In the genomic region with DNA sequence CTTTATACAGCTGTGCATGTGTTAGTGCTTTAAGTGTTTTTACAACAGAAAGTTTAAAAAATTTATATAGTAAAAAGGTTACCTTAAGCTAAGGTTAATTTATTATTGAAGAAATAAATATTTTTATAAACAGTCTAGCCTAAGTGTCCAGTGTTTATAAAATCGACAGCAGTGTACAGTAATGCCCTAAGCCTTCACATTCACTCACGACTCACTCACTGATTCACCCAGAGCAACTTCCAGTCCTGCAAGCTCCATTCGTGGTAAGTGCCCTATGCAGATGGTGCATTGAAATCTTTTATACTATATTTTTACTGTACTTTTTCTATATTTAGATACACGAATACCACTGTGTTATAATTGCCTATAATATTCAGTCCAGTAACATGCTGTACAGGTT, we compare ENCODE assay signal across 19 cellular contexts.
DNase-seq lines count a peak whose midpoint lies in the region; ATAC-seq, FAIRE-seq and TF ChIP-seq lines count a peak whose summit lies in the region.
"Had no signal": no experiment of that assay in that cellular context is flagged by ENCODE, and none has a peak within 500 bp of the region (broad histone marks: within the 10 kb centered on the region; RNA-seq: fewer than 3 reads in every experiment).

No MANE protein-coding gene starts in this region.

- H4K20me1 ChIP-seq in HCT116 (ENCODE audit: insufficient read depth), result no peaks in the 10 kb centered on the region

- H3K27me3 Mint-ChIP-seq in nephron progenitor cell (ENCODE audit: low read depth, poor library complexity), result no peaks in the 10 kb centered on the region
- peaks cover 12% of the 10 kb centered on the region for H3K27me3 Mint-ChIP-seq in activated CD4-positive, alpha-beta T cell treated with anti-CD3 and anti-CD28 coated beads, Interleukin-2, amount 10 ng/mL, durations not matched to agents 7 days and 5 days

- intact Hi-C loops in HCT116 (cut with micrococcal nuclease) (no loop called here), esophagus muscularis mucosa (cut with DNase I) (no loop called here)

- TF ChIP-seq CTCF in HCT116 (IDR thresholded peaks at IDR 0.05 in 2 of 3, conservative IDR thresholded peaks at IDR 0.05 in 1 of 3; ENCODE audit: borderline replicate concordance in 1 of 3, insufficient read depth in 1 of 3, low read depth in 2 of 3, low read length in 2 of 3), result no peak
- no peak for TF ChIP-seq CTCF in esophagus muscularis mucosa (IDR thresholded peaks at IDR 0.05)
- no peak for TF ChIP-seq CTCF in nephron progenitor cell (IDR thresholded peaks at IDR 0.05)

- H2AK5ac ChIP-seq in neuronal stem cell (ENCODE audit: low read depth, low read length), result no peak overlapping the region

- peaks cover 8 to 17% of the 10 kb centered on the region in 2 experiments for H3K4me1 ChIP-seq in HCT116 (ENCODE audit: control insufficient read depth in 1 of 2, insufficient read depth in 2 of 2, low read length in 2 of 2)
- peaks cover 0 to 31% (median 19%) of the 10 kb centered on the region in 4 donors for H3K4me1 ChIP-seq in esophagus muscularis mucosa
- H3K4me1 ChIP-seq in neuronal stem cell (ENCODE audit: control insufficient read depth in 2 of 2, insufficient read depth in 1 of 2, low read depth in 1 of 2, low read length in 2 of 2), result peaks cover 2 to 5% of the 10 kb centered on the region in 2 donors

- H2AFZ ChIP-seq in HCT116 (ENCODE audit: low read depth, low read length, poor library complexity, severe bottlenecking), result no peak overlapping the region
- no peak overlapping the region for H2AFZ ChIP-seq in neuronal stem cell (ENCODE audit: low read length)

- no peak overlapping the region for H4K8ac ChIP-seq in neuronal stem cell (ENCODE audit: low read depth, low read length)

- peak overlapping the region; percentile 31; the same call in 1 of the 2 replicates for H3K4me2 ChIP-seq in HCT116 (ENCODE audit: low read length)
- no peak overlapping the region for H3K4me2 ChIP-seq in neuronal stem cell (ENCODE audit: insufficient read depth, low read length, poor library complexity, severe bottlenecking)

- no peak overlapping the region for H3K4me3 ChIP-seq in HCT116 (replicated peaks in 1 of 2; ENCODE audit: low read depth in 1 of 2, low read length in 2 of 2)
- H3K4me3 ChIP-seq in esophagus muscularis mucosa, result no peak overlapping the region
- no peak overlapping the region for H3K4me3 ChIP-seq in neuronal stem cell (ENCODE audit: low read length in 2 of 2)

- H3K23ac ChIP-seq in neuronal stem cell (ENCODE audit: low read depth, low read length, poor library complexity), result no peak overlapping the region

- WGBS in esophagus muscularis mucosa, result 32% methylated on average over 4 of the region's 4 CpGs
- WGBS in neuronal stem cell (ENCODE audit: extremely low coverage in 2 of 2, insufficient read length in 2 of 2, insufficient replicate concordance in 1 of 2), 2 donors, result no CpG with 5 or more reads among the region's 4 CpGs

- peaks cover 53% of the 10 kb centered on the region for H3K4me1 Mint-ChIP-seq in nephron progenitor cell
- no peaks in the 10 kb centered on the region for H3K4me1 Mint-ChIP-seq in activated CD4-positive, alpha-beta T cell treated with anti-CD3 and anti-CD28 coated beads, Interleukin-2, amount 10 ng/mL, durations not matched to agents 7 days and 5 days

- H2BK120ac ChIP-seq in neuronal stem cell (ENCODE audit: low read depth, low read length), result no peak overlapping the region

- 0 out of 2 replicates have a peak, but pooled peaks cover 5% of the 10 kb centered on the region for H3K79me2 ChIP-seq in HCT116 (ENCODE audit: insufficient read depth, low read length)

- CTCF ChIA-PET in HCT116 (lab: Charles Lee), result interaction anchor here (1.1 to 1.3 kb wide), 2 partner anchors 32 to 159 kb away, joined by 3 to 5 read pairs; a partner anchor contains a TSS
- CTCF ChIA-PET in activated CD4-positive, alpha-beta T cell treated with anti-CD3 and anti-CD28 coated beads, Interleukin-2, amount 10 ng/mL, durations not matched to agents 7 days and 5 days (lab: Charles Lee), result interaction anchor here (1.2 kb wide), 1 partner anchor 160 kb away, joined by 3 read pairs; a partner anchor contains a TSS

- H3K36me3 ChIP-seq in HCT116 (ENCODE audit: control insufficient read depth in 1 of 2, insufficient read depth in 2 of 2, low read length in 2 of 2) (no peaks in the 10 kb centered on the region), esophagus muscularis mucosa (no peaks in the 10 kb centered on the region), neuronal stem cell (replicated peaks in 1 of 2; ENCODE audit: control insufficient read depth in 2 of 2, insufficient read depth in 2 of 2, low read length in 2 of 2) (no peaks in the 10 kb centered on the region)

- H3K27ac Mint-ChIP-seq in nephron progenitor cell, result no peak overlapping the region
- H3K27ac Mint-ChIP-seq in activated CD4-positive, alpha-beta T cell treated with anti-CD3 and anti-CD28 coated beads, Interleukin-2, amount 10 ng/mL, durations not matched to agents 7 days and 5 days, result no peak overlapping the region
- H3K27ac Mint-ChIP-seq: B cell; CD4-positive, alpha-beta T cell had no signal

- peak; percentile 77 for FAIRE-seq in RCC 7860 (lab: Jason Lieb, UNC)
- FAIRE-seq: HepG2 had no signal

- H3K9me3 Mint-ChIP-seq in nephron progenitor cell, result peaks cover 44% of the 10 kb centered on the region
- peaks cover 4% of the 10 kb centered on the region for H3K9me3 Mint-ChIP-seq in activated CD4-positive, alpha-beta T cell treated with anti-CD3 and anti-CD28 coated beads, Interleukin-2, amount 10 ng/mL, durations not matched to agents 7 days and 5 days

- TF ChIP-seq EP300 in esophagus muscularis mucosa (IDR thresholded peaks at IDR 0.05), result no peak

- H3K27me3 ChIP-seq in HCT116 (ENCODE audit: insufficient read depth, low read length) (no peaks in the 10 kb centered on the region), esophagus muscularis mucosa (no peaks in the 10 kb centered on the region), neuronal stem cell (ENCODE audit: control insufficient read depth in 3 of 3, insufficient read depth in 3 of 3, low read depth in 1 of 3, low read length in 3 of 3) (no peaks in the 10 kb centered on the region)

- H2BK12ac ChIP-seq in neuronal stem cell (ENCODE audit: low read length), result no peak overlapping the region

- POLR2A ChIA-PET in HCT116 (lab: Charles Lee), result no interaction called here
- POLR2A ChIA-PET in activated CD4-positive, alpha-beta T cell treated with anti-CD3 and anti-CD28 coated beads, Interleukin-2, amount 10 ng/mL, durations not matched to agents 7 days and 5 days (lab: Charles Lee), result no interaction called here

- no peak overlapping the region for H3K18ac ChIP-seq in neuronal stem cell (ENCODE audit: low read length)

- no peak overlapping the region for H2BK5ac ChIP-seq in neuronal stem cell (ENCODE audit: low read length)

- no peak overlapping the region for H4K91ac ChIP-seq in neuronal stem cell (ENCODE audit: low read depth, low read length, poor library complexity)

- H3K4ac ChIP-seq in neuronal stem cell (ENCODE audit: low read length), result no peak overlapping the region

- DNase-seq in HCT116 (ENCODE audit: low read depth, low spot score), result peak; percentile 13
- DNase-seq in RCC 7860 (ENCODE audit: low spot score), result no peak
- no peak for DNase-seq in esophagus muscularis mucosa (ENCODE audit: extremely low spot score)
- peak; percentile 24 for DNase-seq in kidney glomerular epithelial cell (lab: John Stamatoyannopoulos, UW)
- DNase-seq in neuronal stem cell (ENCODE audit: low spot score), result no peak
- no peak for DNase-seq in nephron progenitor cell
- no peak for DNase-seq in activated CD4-positive, alpha-beta T cell treated with anti-CD3 and anti-CD28 coated beads, Interleukin-2, amount 10 ng/mL, durations not matched to agents 7 days and 5 days
- no peak for DNase-seq in foreskin melanocyte
- DNase-seq: ACHN; CD4-positive, alpha-beta T cell; DND-41; GOT3; NCI-H1417 treated with DMSO at 0.1 percent for 48 hours; NCI-H2081; NCI-H524 treated with DMSO at 0.1 percent for 48 hours; NK-92 treated with Interleukin-12 subunit alpha and Interleukin-12 subunit beta, amount 100 ng/mL, for 24 hours; OCI-M1 had no signal

- no peak overlapping the region for H2BK15ac ChIP-seq in neuronal stem cell (ENCODE audit: low read length)

- BruUV-seq in HCT116 (replicated peaks; lab: Mats Ljungman, UMichigan), result no TSS peak

- H3K27ac ChIP-seq in HCT116 (ENCODE audit: low read depth, low read length) (no peak overlapping the region), esophagus muscularis mucosa (replicated peaks in 1 of 4) (peak overlapping the region; percentile 6 to 19 (median 12)), neuronal stem cell (replicated peaks; ENCODE audit: low read length) (no peak overlapping the region)

- no peaks in the 10 kb centered on the region for H3K9me3 ChIP-seq in HCT116 (ENCODE audit: control insufficient read depth in 1 of 2, insufficient read depth in 1 of 2, low read depth in 1 of 2, low read length in 2 of 2)
- no peaks in the 10 kb centered on the region for H3K9me3 ChIP-seq in esophagus muscularis mucosa
- H3K9me3 ChIP-seq in neuronal stem cell (replicated peaks in 1 of 2; ENCODE audit: control insufficient read depth in 2 of 2, insufficient read depth in 1 of 2, low read depth in 1 of 2, low read length in 2 of 2), result peaks cover 0 to 14% of the 10 kb centered on the region in 2 donors

- TF ChIP-seq POLR2A in HCT116 (IDR thresholded peaks at IDR 0.05; ENCODE audit: borderline replicate concordance, extremely low read depth, insufficient read depth, insufficient read length) (no peak), esophagus muscularis mucosa (IDR thresholded peaks at IDR 0.05; ENCODE audit: low read depth) (no peak)

- H3K4me3 Mint-ChIP-seq in nephron progenitor cell, result no peak overlapping the region
- H3K4me3 Mint-ChIP-seq in activated CD4-positive, alpha-beta T cell treated with anti-CD3 and anti-CD28 coated beads, Interleukin-2, amount 10 ng/mL, durations not matched to agents 7 days and 5 days, result no peak overlapping the region
- H3K4me3 Mint-ChIP-seq: B cell; CD4-positive, alpha-beta T cell had no signal

- H3K9ac ChIP-seq in HCT116 (ENCODE audit: low read length) (no peak overlapping the region), neuronal stem cell (ENCODE audit: low read depth, low read length, poor library complexity) (no peak overlapping the region)

- no peaks in the 10 kb centered on the region for H3K79me1 ChIP-seq in neuronal stem cell (ENCODE audit: low read depth, low read length)

- peaks cover 49% of the 10 kb centered on the region for H3K36me3 Mint-ChIP-seq in nephron progenitor cell (ENCODE audit: low read depth)
- H3K36me3 Mint-ChIP-seq in activated CD4-positive, alpha-beta T cell treated with anti-CD3 and anti-CD28 coated beads, Interleukin-2, amount 10 ng/mL, durations not matched to agents 7 days and 5 days (ENCODE audit: low read depth), result no peaks in the 10 kb centered on the region

- TF ChIP-seq RAD21 in HCT116 (IDR thresholded peaks at IDR 0.05; ENCODE audit: low read depth), result no peak

- ATAC-seq in HCT116, result peak; percentile 41; the same call in 1 of the 2 replicates
- ATAC-seq: HepG2 had no signal

- H3K9me2 ChIP-seq in HCT116 (ENCODE audit: insufficient read depth), result no peaks in the 10 kb centered on the region

- no peak overlapping the region for H3K14ac ChIP-seq in neuronal stem cell (ENCODE audit: low read length)

- RAD21 ChIA-PET in HCT116 (lab: Charles Lee; ENCODE audit: low non-redundant PET in 1 of 2, low total read pairs in 2 of 2, uncharacterized antibody in 2 of 2, unreplicated experiment in 2 of 2), result no interaction called here

Comparison
In these comparisons a context has a peak if more than half of its experiments do, and no peak if none do; other contexts are left out.
1. DNase-seq: peak in HCT116 (single experiment) and kidney glomerular epithelial cell (single experiment); none in RCC 7860 (single experiment), esophagus muscularis mucosa (single experiment), neuronal stem cell (single experiment), nephron progenitor cell (single experiment), activated CD4-positive, alpha-beta T cell treated with anti-CD3 and anti-CD28 coated beads, Interleukin-2, amount 10 ng/mL, durations not matched to agents 7 days and 5 days (single experiment) and foreskin melanocyte (single experiment).
2. H3K27ac ChIP-seq: peak in esophagus muscularis mucosa (4 of 4); none in HCT116 (single experiment) and neuronal stem cell (single experiment).